Comparison of ENCODE assay signal across 20 cellular contexts in genomic region chr6:98579089-98579488, GRCh38.
"Had no signal": no experiment of that assay in that cellular context is flagged by ENCODE, and none has a peak within 500 bp of the region (broad histone marks: within the 10 kb centered on the region; RNA-seq: fewer than 3 reads in every experiment).

No MANE protein-coding gene starts in this region.

- H3K9me3 Mint-ChIP-seq: activated CD4-positive, alpha-beta T cell treated with anti-CD3 and anti-CD28 coated beads, Interleukin-2, amount 10 ng/mL, durations not matched to agents 7 days and 5 days; activated naive CD8-positive, alpha-beta T cell treated with anti-CD3 and anti-CD28 coated beads for 36 hours; activated T-helper 1 cell treated with anti-CD3 and anti-CD28 coated beads, Interleukin-12 subunit alpha, Interleukin-12 subunit beta, Interleukin-2, Interleukin-4 antibody, amounts not matched to agents 30 ng/mL and 10 ng/mL and 1 ng/mL, durations not matched to agents 14 hours and 24 hours and 36 hours; naive thymus-derived CD8-positive, alpha-beta T cell; T-helper 2 cell treated with Interferon-gamma antibody and Interleukin-4, amounts not matched to agents 5 μg/mL and 100 μg/mL, for 36 hours had no signal

- H3K36me3 ChIP-seq: brain microvascular endothelial cell, heart left ventricle, left lung, neutrophil, right atrium auricular region, spleen, thoracic aorta had no signal

- H3K4me1 ChIP-seq: heart left ventricle, left lung, right atrium auricular region, spleen had no signal

- H3K4me3 ChIP-seq: heart left ventricle, left lung, mucosa of descending colon, right atrium auricular region, spleen, thoracic aorta had no signal

- H3K27me3 Mint-ChIP-seq: activated CD4-positive, alpha-beta T cell treated with anti-CD3 and anti-CD28 coated beads, Interleukin-2, amount 10 ng/mL, durations not matched to agents 7 days and 5 days; activated naive CD8-positive, alpha-beta T cell treated with anti-CD3 and anti-CD28 coated beads for 36 hours; central memory CD8-positive, alpha-beta T cell; progenitor cell of endocrine pancreas had no signal

- H3K27ac ChIP-seq: brain microvascular endothelial cell, heart left ventricle, left lung, neutrophil, right atrium auricular region, spleen, thoracic aorta had no signal

- H3K9me3 ChIP-seq: heart left ventricle, left lung, mucosa of descending colon, neutrophil, right atrium auricular region, spleen, thoracic aorta had no signal

- H3K27me3 ChIP-seq: brain microvascular endothelial cell, heart left ventricle, left lung, neutrophil, right atrium auricular region, spleen had no signal

- H3K4me1 Mint-ChIP-seq: activated CD4-positive, alpha-beta T cell treated with anti-CD3 and anti-CD28 coated beads, Interleukin-2, amount 10 ng/mL, durations not matched to agents 7 days and 5 days; activated naive CD8-positive, alpha-beta T cell treated with anti-CD3 and anti-CD28 coated beads for 36 hours; central memory CD8-positive, alpha-beta T cell; naive thymus-derived CD8-positive, alpha-beta T cell had no signal

- DNase-seq: activated CD4-positive, alpha-beta T cell treated with anti-CD3 and anti-CD28 coated beads, Interleukin-2, amount 10 ng/mL, durations not matched to agents 7 days and 5 days; activated CD4-positive, CD25-positive, alpha-beta regulatory T cell; activated CD8-positive, alpha-beta memory T cell treated with anti-CD3 and anti-CD28 coated beads for 24 hours; activated naive CD8-positive, alpha-beta T cell treated with anti-CD3 and anti-CD28 coated beads for 36 hours; amygdala; brain microvascular endothelial cell; cortex of kidney; effector CD8-positive, alpha-beta T cell; heart left ventricle; left lung; mucosa of descending colon; naive thymus-derived CD8-positive, alpha-beta T cell; spleen had no signal

- H3K36me3 Mint-ChIP-seq: activated naive CD8-positive, alpha-beta T cell treated with anti-CD3 and anti-CD28 coated beads for 36 hours; naive thymus-derived CD8-positive, alpha-beta T cell had no signal

- H3K4me3 Mint-ChIP-seq: activated CD4-positive, alpha-beta T cell treated with anti-CD3 and anti-CD28 coated beads, Interleukin-2, amount 10 ng/mL, durations not matched to agents 7 days and 5 days; activated naive CD8-positive, alpha-beta T cell treated with anti-CD3 and anti-CD28 coated beads for 36 hours; activated T-helper 1 cell treated with anti-CD3 and anti-CD28 coated beads, Interleukin-12 subunit alpha, Interleukin-12 subunit beta, Interleukin-2, Interleukin-4 antibody, amounts not matched to agents 30 ng/mL and 10 ng/mL and 1 ng/mL, durations not matched to agents 14 hours and 24 hours and 36 hours; central memory CD8-positive, alpha-beta T cell; naive thymus-derived CD8-positive, alpha-beta T cell; T-helper 2 cell treated with Interferon-gamma antibody and Interleukin-4, amounts not matched to agents 5 μg/mL and 100 μg/mL, for 36 hours had no signal

- H3K27ac Mint-ChIP-seq: activated CD4-positive, alpha-beta T cell treated with anti-CD3 and anti-CD28 coated beads, Interleukin-2, amount 10 ng/mL, durations not matched to agents 7 days and 5 days; activated naive CD8-positive, alpha-beta T cell treated with anti-CD3 and anti-CD28 coated beads for 36 hours; activated T-helper 1 cell treated with anti-CD3 and anti-CD28 coated beads, Interleukin-12 subunit alpha, Interleukin-12 subunit beta, Interleukin-2, Interleukin-4 antibody, amounts not matched to agents 30 ng/mL and 10 ng/mL and 1 ng/mL, durations not matched to agents 14 hours and 24 hours and 36 hours; naive thymus-derived CD8-positive, alpha-beta T cell; progenitor cell of endocrine pancreas; T-helper 2 cell treated with Interferon-gamma antibody and Interleukin-4, amounts not matched to agents 5 μg/mL and 100 μg/mL, for 36 hours had no signal

- ATAC-seq: heart left ventricle; left lung; mucosa of descending colon; naive thymus-derived CD8-positive, alpha-beta T cell had no signal
